Comparison of ENCODE assay signal across 8 cellular contexts in the genomic region with DNA sequence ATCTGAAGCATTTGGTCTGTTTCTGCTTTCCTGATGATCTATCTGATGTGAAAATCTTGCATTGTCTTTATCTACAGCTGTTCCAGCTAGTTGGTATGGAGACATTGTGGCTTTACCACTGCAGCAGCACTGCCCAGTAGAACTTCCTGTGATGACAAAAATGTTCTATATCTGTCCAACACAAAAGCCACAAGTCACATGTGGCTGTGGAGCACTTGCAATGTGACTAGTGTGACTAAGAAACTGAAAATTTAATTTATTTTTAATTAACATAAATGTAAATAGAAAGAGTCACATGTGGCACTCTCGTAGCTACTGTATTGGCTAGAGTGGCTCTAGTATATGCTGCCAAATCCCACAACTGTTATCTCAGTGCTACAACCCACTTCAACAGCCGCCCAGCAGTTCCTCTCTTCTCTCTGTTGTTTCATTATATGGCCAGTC.
DNase-seq lines count a peak whose midpoint lies in the region; ATAC-seq and TF ChIP-seq lines count a peak whose summit lies in the region.

No MANE protein-coding gene starts in this region.

- POLR2A ChIA-PET in RWPE1 (lab: Yijun Ruan, JAX; ENCODE audit: low non-redundant PET): no interaction called here

- H3K27me3 ChIP-seq in breast epithelium: no peaks in the 10 kb centered on the region

- ATAC-seq in GM18498 (IDR thresholded peaks at IDR 0.05; ENCODE audit: unreplicated experiment) (peak; percentile 90), GM21825 (IDR thresholded peaks at IDR 0.05; ENCODE audit: unreplicated experiment) (peak; percentile 87)

- H3K27ac ChIP-seq in breast epithelium (no peak overlapping the region), RWPE1 (no peak overlapping the region)

- no peaks in the 10 kb centered on the region for H3K36me3 ChIP-seq in breast epithelium

- TF ChIP-seq CTCF in fibroblast of mammary gland (conservative IDR thresholded peaks at IDR 0.05; ENCODE audit: control insufficient read depth, insufficient read depth, low read depth, low read length) (no peak), breast epithelium (IDR thresholded peaks at IDR 0.05) (no peak), RWPE1 (conservative IDR thresholded peaks at IDR 0.05; ENCODE audit: low read depth) (no peak)

- H3K4me3 ChIP-seq in fibroblast of mammary gland (ENCODE audit: control insufficient read depth, low read depth, low read length): no peak overlapping the region
- H3K4me3 ChIP-seq in breast epithelium: no peak overlapping the region

- no peaks in the 10 kb centered on the region for H3K4me1 ChIP-seq in breast epithelium

- intact Hi-C loops in breast epithelium (cut with DNase I; ENCODE audit: low total_unique reads): no loop called here

- no peaks in the 10 kb centered on the region for H3K9me3 ChIP-seq in breast epithelium

- DNase-seq in LHCN-M2 (ENCODE audit: low read depth) (peak; percentile 87), fibroblast of mammary gland (ENCODE audit: low read depth) (peak; percentile 51), breast epithelium (ENCODE audit: low spot score in 2 of 2) (no peak), RWPE1 (ENCODE audit: low spot score) (no peak), HK-2 (ENCODE audit: unreplicated experiment) (no peak), occipital lobe (lab: John Stamatoyannopoulos, UW) (no peak)

- CTCF ChIA-PET in RWPE1 (lab: Yijun Ruan, JAX): interaction anchor here (0.9 kb wide), 1 partner anchor 107 kb away, joined by 3 read pairs; no protein-coding TSS in a partner anchor

- TF ChIP-seq POLR2A in breast epithelium (IDR thresholded peaks at IDR 0.05): no peak

Comparison
In these comparisons a context has a peak if more than half of its experiments do, and no peak if none do; other contexts are left out.
1. DNase-seq: peak in LHCN-M2 (single experiment) and fibroblast of mammary gland (single experiment); none in breast epithelium (0 of 2), RWPE1 (single experiment), HK-2 (single experiment) and occipital lobe (single experiment).